Comparison of ENCODE assay signal across 8 cellular contexts in genomic region chr19:13621413-13621812, GRCh38.
DNase-seq lines count a peak whose midpoint lies in the region; ATAC-seq and TF ChIP-seq lines count a peak whose summit lies in the region.

No MANE protein-coding gene starts in this region.

- no peak overlapping the region for H3K27ac Mint-ChIP-seq in endodermal cell

- no peak overlapping the region for H3K4me3 Mint-ChIP-seq in endodermal cell

- H3K27ac ChIP-seq in SJCRH30 (no peak overlapping the region), endodermal cell (ENCODE audit: low read depth, low read length) (no peak overlapping the region), upper lobe of right lung (no peak overlapping the region)

- H3K4me1 ChIP-seq in SJCRH30 (0 out of 2 replicates have a peak, but pooled peaks cover 3% of the 10 kb centered on the region), endodermal cell (ENCODE audit: control insufficient read depth, insufficient read depth, low read length) (peaks cover 7% of the 10 kb centered on the region), upper lobe of right lung (no peaks in the 10 kb centered on the region)

- TF ChIP-seq CTCF in endodermal cell (conservative IDR thresholded peaks at IDR 0.05) (no peak), upper lobe of right lung (IDR thresholded peaks at IDR 0.05) (no peak)

- H3K27me3 Mint-ChIP-seq in endodermal cell (ENCODE audit: insufficient read depth), result peaks cover 26% of the 10 kb centered on the region

- no peak overlapping the region for H3K9ac ChIP-seq in endodermal cell (ENCODE audit: extremely low read depth, low read length, poor library complexity, severe bottlenecking)

- ATAC-seq in GM18517 (IDR thresholded peaks at IDR 0.05; ENCODE audit: unreplicated experiment) (no peak), upper lobe of right lung (no peak)

- intact Hi-C loops in upper lobe of right lung (cut with DNase I), result no loop called here

- H3K36me3 ChIP-seq in SJCRH30, result no peaks in the 10 kb centered on the region
- no peaks in the 10 kb centered on the region for H3K36me3 ChIP-seq in endodermal cell (ENCODE audit: control insufficient read depth, insufficient read depth, low read length)
- no peaks in the 10 kb centered on the region for H3K36me3 ChIP-seq in upper lobe of right lung

- no peaks in the 10 kb centered on the region for H3K9me3 Mint-ChIP-seq in endodermal cell

- 71 to 81% methylated on average over 6 of the region's 6 CpGs for WGBS in endodermal cell (ENCODE audit: insufficient coverage in 1 of 2, insufficient read length in 1 of 2), 2 experiments

- H3K9me3 ChIP-seq in SJCRH30 (replicated peaks) (no peaks in the 10 kb centered on the region), endodermal cell (ENCODE audit: control insufficient read depth, low read length) (no peaks in the 10 kb centered on the region), upper lobe of right lung (no peaks in the 10 kb centered on the region)

- peaks cover 27% of the 10 kb centered on the region for H3K4me1 Mint-ChIP-seq in endodermal cell

- H3K36me3 Mint-ChIP-seq in endodermal cell (ENCODE audit: low read depth), result no peaks in the 10 kb centered on the region

- peak; percentile 45 for DNase-seq in GOT3 (lab: John Stamatoyannopoulos, UW)
- DNase-seq in SJCRH30, result peak; percentile 27 to 37
- peak; percentile 90 for DNase-seq in endodermal cell
- DNase-seq in stimulated activated CD4-positive, alpha-beta T cell treated with anti-CD3 and anti-CD28 coated beads, Interleukin-1b, Interleukin-23, amount 100 ng/mL, for 4 hours (ENCODE audit: low read depth in 2 of 2), result peak; percentile 5 to 18
- DNase-seq in AML-193 (lab: John Stamatoyannopoulos, UW), result no peak
- no peak for DNase-seq in NCI-H510A treated with DMSO at 0.1 percent for 48 hours (lab: John Stamatoyannopoulos, UW)
- DNase-seq in upper lobe of right lung, result no peak

- peaks cover 4% of the 10 kb centered on the region; the same call in 1 of the 2 replicates for H3K27me3 ChIP-seq in SJCRH30
- H3K27me3 ChIP-seq in endodermal cell (ENCODE audit: control insufficient read depth, insufficient read depth, low read length, poor library complexity, severe bottlenecking), result peaks cover 13% of the 10 kb centered on the region
- H3K27me3 ChIP-seq in upper lobe of right lung, result peaks cover 47% of the 10 kb centered on the region

- H3K4me3 ChIP-seq in SJCRH30 (no peak overlapping the region), endodermal cell (ENCODE audit: low read length) (no peak overlapping the region), upper lobe of right lung (no peak overlapping the region)

Comparison
In these comparisons a context has a peak if more than half of its experiments do, and no peak if none do; other contexts are left out.
1. DNase-seq: peak in GOT3 (single experiment), SJCRH30 (2 of 2), endodermal cell (single experiment) and stimulated activated CD4-positive, alpha-beta T cell treated with anti-CD3 and anti-CD28 coated beads, Interleukin-1b, Interleukin-23, amount 100 ng/mL, for 4 hours (2 of 2); none in AML-193 (0 of 2), NCI-H510A treated with DMSO at 0.1 percent for 48 hours (single experiment) and upper lobe of right lung (single experiment).